Comparison of ENCODE assay signal across 1 cellular context in the genomic region with DNA sequence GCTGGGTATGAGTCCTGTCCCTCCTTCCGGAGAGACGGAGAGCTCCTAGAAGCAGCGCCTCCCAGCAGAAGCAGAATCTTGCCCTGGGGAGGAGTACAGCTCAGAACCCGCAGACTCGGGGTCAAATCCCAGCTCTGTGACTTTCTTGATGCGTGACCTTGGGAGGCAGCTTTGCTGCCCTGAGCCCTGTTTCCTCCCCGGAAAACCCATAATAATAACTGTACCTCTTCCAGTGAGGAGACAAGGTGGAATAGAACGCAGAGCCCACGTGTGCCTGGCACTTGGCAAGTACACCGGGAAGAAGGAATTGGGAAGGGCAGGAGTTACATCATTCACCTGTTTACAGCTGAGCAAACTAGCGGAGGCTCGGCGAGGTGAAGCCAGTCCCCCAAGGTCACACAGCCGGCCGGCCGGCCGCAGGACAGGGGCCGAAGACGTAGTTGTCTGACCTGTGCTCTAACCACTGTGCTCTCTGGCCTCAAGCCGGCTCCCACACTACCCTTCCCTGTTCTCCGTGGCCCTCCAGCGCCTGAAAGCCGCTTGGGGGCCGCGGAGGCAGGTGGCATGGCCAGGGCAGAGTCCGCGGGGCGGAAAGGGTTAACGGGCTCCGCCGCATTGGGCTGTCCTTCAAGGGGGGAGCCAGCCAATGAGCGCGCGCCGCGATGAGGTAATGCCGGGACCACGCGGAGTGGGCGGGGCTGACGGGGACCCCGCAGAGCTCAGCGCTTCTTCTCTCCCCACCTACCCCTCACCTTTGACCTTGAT.
TF ChIP-seq lines count a peak whose summit lies in the region.

No MANE protein-coding gene starts in this region.

TF ChIP-seq in WTC11, 78 proteins besides CTCF, POLR2A, EP300 and RAD21 (continued from another document):
- TF ChIP-seq TEAD4 (CRISPR knock-in tag; IDR thresholded peaks at IDR 0.05): no peak
- TF ChIP-seq CREB1 (CRISPR knock-in tag; IDR thresholded peaks at IDR 0.05): no peak
- peak; percentile 85 for TF ChIP-seq NFYB (CRISPR knock-in tag; conservative IDR thresholded peaks at IDR 0.05; ENCODE audit: low read depth)
- TF ChIP-seq, protein P1, sequence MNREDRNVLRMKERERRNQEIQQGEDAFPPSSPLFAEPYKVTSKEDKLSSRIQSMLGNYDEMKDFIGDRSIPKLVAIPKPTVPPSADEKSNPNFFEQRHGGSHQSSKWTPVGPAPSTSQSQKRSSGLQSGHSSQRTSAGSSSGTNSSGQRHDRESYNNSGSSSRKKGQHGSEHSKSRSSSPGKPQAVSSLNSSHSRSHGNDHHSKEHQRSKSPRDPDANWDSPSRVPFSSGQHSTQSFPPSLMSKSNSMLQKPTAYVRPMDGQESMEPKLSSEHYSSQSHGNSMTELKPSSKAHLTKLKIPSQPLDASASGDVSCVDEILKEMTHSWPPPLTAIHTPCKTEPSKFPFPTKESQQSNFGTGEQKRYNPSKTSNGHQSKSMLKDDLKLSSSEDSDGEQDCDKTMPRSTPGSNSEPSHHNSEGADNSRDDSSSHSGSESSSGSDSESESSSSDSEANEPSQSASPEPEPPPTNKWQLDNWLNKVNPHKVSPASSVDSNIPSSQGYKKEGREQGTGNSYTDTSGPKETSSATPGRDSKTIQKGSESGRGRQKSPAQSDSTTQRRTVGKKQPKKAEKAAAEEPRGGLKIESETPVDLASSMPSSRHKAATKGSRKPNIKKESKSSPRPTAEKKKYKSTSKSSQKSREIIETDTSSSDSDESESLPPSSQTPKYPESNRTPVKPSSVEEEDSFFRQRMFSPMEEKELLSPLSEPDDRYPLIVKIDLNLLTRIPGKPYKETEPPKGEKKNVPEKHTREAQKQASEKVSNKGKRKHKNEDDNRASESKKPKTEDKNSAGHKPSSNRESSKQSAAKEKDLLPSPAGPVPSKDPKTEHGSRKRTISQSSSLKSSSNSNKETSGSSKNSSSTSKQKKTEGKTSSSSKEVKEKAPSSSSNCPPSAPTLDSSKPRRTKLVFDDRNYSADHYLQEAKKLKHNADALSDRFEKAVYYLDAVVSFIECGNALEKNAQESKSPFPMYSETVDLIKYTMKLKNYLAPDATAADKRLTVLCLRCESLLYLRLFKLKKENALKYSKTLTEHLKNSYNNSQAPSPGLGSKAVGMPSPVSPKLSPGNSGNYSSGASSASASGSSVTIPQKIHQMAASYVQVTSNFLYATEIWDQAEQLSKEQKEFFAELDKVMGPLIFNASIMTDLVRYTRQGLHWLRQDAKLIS (CRISPR knock-in tag; IDR thresholded peaks at IDR 0.05; ENCODE audit: borderline replicate concordance): no peak
